11 cellular contexts compared by ENCODE assay signal in the genomic region with DNA sequence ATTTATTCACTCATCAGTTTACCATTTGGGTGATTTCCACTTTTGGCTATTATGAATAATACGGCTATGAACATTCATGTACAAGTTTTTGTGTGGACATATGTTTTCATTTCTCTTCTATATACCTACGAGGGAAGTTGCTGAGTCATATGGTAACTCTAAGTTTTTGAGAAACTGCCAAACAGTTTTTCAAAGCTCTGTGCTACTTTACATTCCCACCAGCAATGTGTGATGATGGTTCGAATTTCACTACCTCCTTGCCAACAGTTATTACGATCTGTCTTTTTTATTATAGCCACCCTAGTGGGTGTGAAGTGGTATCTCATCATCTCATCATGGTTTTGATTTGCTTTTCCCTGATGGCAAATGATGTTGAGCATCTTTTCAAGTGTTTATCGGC.
DNase-seq lines count a peak whose midpoint lies in the region; ATAC-seq and TF ChIP-seq lines count a peak whose summit lies in the region.
"Had no signal": no experiment of that assay in that cellular context is flagged by ENCODE, and none has a peak within 500 bp of the region (broad histone marks: within the 10 kb centered on the region; RNA-seq: fewer than 3 reads in every experiment).

No MANE protein-coding gene starts in this region.

- TF ChIP-seq CTCF in AG04449 (IDR thresholded peaks at IDR 0.05; ENCODE audit: insufficient read depth, low read length, missing control alignments) (no peak), brain microvascular endothelial cell (IDR thresholded peaks at IDR 0.05; ENCODE audit: low read depth, low read length, missing control alignments) (no peak), heart right ventricle (IDR thresholded peaks at IDR 0.05) (no peak)

- no peak overlapping the region for H3K4me3 Mint-ChIP-seq in activated CD8-positive, alpha-beta memory T cell treated with anti-CD3 and anti-CD28 coated beads, Interleukin-2, amount 10 ng/mL, durations not matched to agents 7 days and 5 days
- no peak overlapping the region for H3K4me3 Mint-ChIP-seq in activated CD4-positive, alpha-beta memory T cell treated with anti-CD3 and anti-CD28 coated beads, Interleukin-2, amount 10 ng/mL, durations not matched to agents 7 days and 5 days
- H3K4me3 Mint-ChIP-seq: CD8-positive, alpha-beta T cell had no signal

- H3K36me3 ChIP-seq in brain microvascular endothelial cell (replicated peaks): no peaks in the 10 kb centered on the region
- no peaks in the 10 kb centered on the region for H3K36me3 ChIP-seq in heart right ventricle

- H3K27ac ChIP-seq in brain microvascular endothelial cell (no peak overlapping the region), heart right ventricle (no peak overlapping the region)

- CTCF ChIA-PET in AG04449 (lab: Yijun Ruan, JAX): no interaction called here
- CTCF ChIA-PET in activated CD8-positive, alpha-beta memory T cell treated with anti-CD3 and anti-CD28 coated beads, Interleukin-2, amount 10 ng/mL, durations not matched to agents 7 days and 5 days (lab: Charles Lee): no interaction called here
- CTCF ChIA-PET in activated CD4-positive, alpha-beta memory T cell treated with anti-CD3 and anti-CD28 coated beads, Interleukin-2, amount 10 ng/mL, durations not matched to agents 7 days and 5 days (lab: Charles Lee): no interaction called here

- peaks cover 32% of the 10 kb centered on the region for H3K27me3 Mint-ChIP-seq in activated CD8-positive, alpha-beta memory T cell treated with anti-CD3 and anti-CD28 coated beads, Interleukin-2, amount 10 ng/mL, durations not matched to agents 7 days and 5 days
- H3K27me3 Mint-ChIP-seq in activated CD4-positive, alpha-beta memory T cell treated with anti-CD3 and anti-CD28 coated beads, Interleukin-2, amount 10 ng/mL, durations not matched to agents 7 days and 5 days: peaks cover 29% of the 10 kb centered on the region

- H3K9me3 ChIP-seq in heart right ventricle: no peaks in the 10 kb centered on the region

- H3K27me3 ChIP-seq in brain microvascular endothelial cell (replicated peaks): no peaks in the 10 kb centered on the region
- H3K27me3 ChIP-seq in heart right ventricle: no peaks in the 10 kb centered on the region

- peaks cover 19% of the 10 kb centered on the region for H3K4me1 Mint-ChIP-seq in activated CD8-positive, alpha-beta memory T cell treated with anti-CD3 and anti-CD28 coated beads, Interleukin-2, amount 10 ng/mL, durations not matched to agents 7 days and 5 days
- H3K4me1 Mint-ChIP-seq in activated CD4-positive, alpha-beta memory T cell treated with anti-CD3 and anti-CD28 coated beads, Interleukin-2, amount 10 ng/mL, durations not matched to agents 7 days and 5 days: peaks cover 12% of the 10 kb centered on the region

- no peaks in the 10 kb centered on the region for H3K36me3 Mint-ChIP-seq in activated CD8-positive, alpha-beta memory T cell treated with anti-CD3 and anti-CD28 coated beads, Interleukin-2, amount 10 ng/mL, durations not matched to agents 7 days and 5 days
- H3K36me3 Mint-ChIP-seq in activated CD4-positive, alpha-beta memory T cell treated with anti-CD3 and anti-CD28 coated beads, Interleukin-2, amount 10 ng/mL, durations not matched to agents 7 days and 5 days (ENCODE audit: low read depth): no peaks in the 10 kb centered on the region
- H3K36me3 Mint-ChIP-seq: CD8-positive, alpha-beta T cell; naive B cell had no signal

- DNase-seq in AG04449 (ENCODE audit: low read depth, low spot score) (peak; percentile 77), NCI-H1092 (lab: John Stamatoyannopoulos, UW) (peak; percentile 44), brain microvascular endothelial cell (peak; percentile 45), heart right ventricle (no peak), head of caudate nucleus (no peak)
- no peak for DNase-seq in activated CD8-positive, alpha-beta memory T cell treated with anti-CD3 and anti-CD28 coated beads, Interleukin-2, amount 10 ng/mL, durations not matched to agents 7 days and 5 days
- no peak for DNase-seq in activated CD4-positive, alpha-beta memory T cell treated with anti-CD3 and anti-CD28 coated beads, Interleukin-2, amount 10 ng/mL, durations not matched to agents 7 days and 5 days
- DNase-seq: activated naive CD4-positive, alpha-beta T cell treated with anti-CD3 and anti-CD28 coated beads, Interleukin-2, amount 50 U/mL, for 16 hours; CD8-positive, alpha-beta T cell; naive B cell had no signal

- H3K4me1 ChIP-seq in heart right ventricle: peaks cover 3 to 47% (median 37%) of the 10 kb centered on the region in 9 donors

- no peaks in the 10 kb centered on the region for H3K9me3 Mint-ChIP-seq in activated CD8-positive, alpha-beta memory T cell treated with anti-CD3 and anti-CD28 coated beads, Interleukin-2, amount 10 ng/mL, durations not matched to agents 7 days and 5 days (ENCODE audit: low read depth)
- no peaks in the 10 kb centered on the region for H3K9me3 Mint-ChIP-seq in activated CD4-positive, alpha-beta memory T cell treated with anti-CD3 and anti-CD28 coated beads, Interleukin-2, amount 10 ng/mL, durations not matched to agents 7 days and 5 days
- H3K9me3 Mint-ChIP-seq: CD8-positive, alpha-beta T cell; naive B cell had no signal

- no peak overlapping the region for H3K4me3 ChIP-seq in AG04449 (ENCODE audit: low read depth, low read length)
- no peak overlapping the region for H3K4me3 ChIP-seq in brain microvascular endothelial cell (ENCODE audit: low read depth, low read length)
- no peak overlapping the region for H3K4me3 ChIP-seq in heart right ventricle

- H3K27ac Mint-ChIP-seq in activated CD8-positive, alpha-beta memory T cell treated with anti-CD3 and anti-CD28 coated beads, Interleukin-2, amount 10 ng/mL, durations not matched to agents 7 days and 5 days: no peak overlapping the region
- no peak overlapping the region for H3K27ac Mint-ChIP-seq in activated CD4-positive, alpha-beta memory T cell treated with anti-CD3 and anti-CD28 coated beads, Interleukin-2, amount 10 ng/mL, durations not matched to agents 7 days and 5 days
- H3K27ac Mint-ChIP-seq: CD8-positive, alpha-beta T cell had no signal

- in situ Hi-C loops in brain microvascular endothelial cell (cut with HindIII; ENCODE audit: low pct_ligation_motif_present, low sequenced_read_pairs): no loop called here

- ATAC-seq in GM19463 (IDR thresholded peaks at IDR 0.05; ENCODE audit: unreplicated experiment) (peak; percentile 45), heart right ventricle (no peak)
- ATAC-seq in activated CD8-positive, alpha-beta memory T cell treated with anti-CD3 and anti-CD28 coated beads, Interleukin-2, amount 10 ng/mL, durations not matched to agents 7 days and 5 days: no peak
- ATAC-seq: CD8-positive, alpha-beta T cell had no signal

- whole genome bisulfite sequencing in heart right ventricle, 2 donors: 59 to 67% methylated on average over 5 of the region's 5 CpGs

- POLR2A ChIA-PET in AG04449 (lab: Yijun Ruan, JAX): no interaction called here
- POLR2A ChIA-PET in activated CD4-positive, alpha-beta memory T cell treated with anti-CD3 and anti-CD28 coated beads, Interleukin-2, amount 10 ng/mL, durations not matched to agents 7 days and 5 days (lab: Charles Lee): no interaction called here

- intact Hi-C loops in heart right ventricle (cut with DNase I) (loop anchor here in 3 of 10 donors (5.0 to 10.0 kb wide), 3 partner anchors 67 to 177 kb away; a partner anchor contains a TSS), head of caudate nucleus (cut with DNase I) (no loop called here)

Comparison
In these comparisons a context has a peak if more than half of its experiments do, and no peak if none do; other contexts are left out.
1. DNase-seq: peak in AG04449 (single experiment), NCI-H1092 (single experiment) and brain microvascular endothelial cell (single experiment); none in activated CD8-positive, alpha-beta memory T cell treated with anti-CD3 and anti-CD28 coated beads, Interleukin-2, amount 10 ng/mL, durations not matched to agents 7 days and 5 days (single experiment), heart right ventricle (0 of 2), activated CD4-positive, alpha-beta memory T cell treated with anti-CD3 and anti-CD28 coated beads, Interleukin-2, amount 10 ng/mL, durations not matched to agents 7 days and 5 days (single experiment) and head of caudate nucleus (0 of 42).